32 cellular contexts compared by ENCODE assay signal in the genomic region with DNA sequence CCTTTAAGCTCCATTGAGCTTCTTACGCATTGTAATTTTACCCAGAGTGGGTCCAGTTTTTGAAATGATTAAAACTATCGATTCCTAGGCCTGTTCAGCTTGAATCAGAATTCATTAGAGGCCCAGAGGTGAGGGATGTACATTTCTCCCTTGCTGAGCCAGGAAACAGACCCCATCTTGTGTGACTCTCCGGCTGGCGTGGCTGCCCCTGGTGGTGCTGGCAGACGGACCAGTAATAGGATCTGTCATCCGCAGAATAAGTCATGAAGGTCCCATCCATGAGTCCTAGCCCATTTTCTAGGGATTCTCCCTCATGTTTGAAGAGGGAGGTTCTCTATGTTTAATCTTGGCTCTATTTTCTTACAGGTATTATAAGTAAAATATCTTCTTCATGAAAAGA. TPM values are rescaled to one million over a fixed set of nuclear protein-coding genes. Genes with fewer than 3 reads are reported as not detected.
DNase-seq lines count a peak whose midpoint lies in the region; FAIRE-seq and TF ChIP-seq lines count a peak whose summit lies in the region.
"Had no signal": no experiment of that assay in that cellular context is flagged by ENCODE, and none has a peak within 500 bp of the region (broad histone marks: within the 10 kb centered on the region; RNA-seq: fewer than 3 reads in every experiment).

No MANE protein-coding gene starts in this region.

- FAIRE-seq in small intestine (lab: Jason Lieb, UNC): no peak
- FAIRE-seq: GM12892, H1 had no signal

- H3K27ac ChIP-seq in mucosa of rectum (ENCODE audit: low read depth in 2 of 2, low read length in 2 of 2) (peak overlapping the region; percentile 3 to 59), spleen (no peak overlapping the region), small intestine (ENCODE audit: low read depth in 1 of 2, low read length in 1 of 2) (peak overlapping the region in 1 of 2 donors; percentile 53)
- H3K27ac ChIP-seq: adrenal gland, BLaER1, brain microvascular endothelial cell, gastrocnemius medialis, ovary, SJSA1 had no signal

- H3K27ac Mint-ChIP-seq in chondrocyte (ENCODE audit: unreplicated experiment): no peak overlapping the region
- H3K27ac Mint-ChIP-seq: activated CD4-positive, alpha-beta memory T cell treated with anti-CD3 and anti-CD28 coated beads for 36 hours; activated naive CD4-positive, alpha-beta T cell treated with anti-CD3 and anti-CD28 coated beads, Interleukin-2, amount 10 ng/mL, durations not matched to agents 7 days and 5 days; activated T-helper 17 cell treated with anti-CD3 and anti-CD28 coated beads, Interleukin-2, amount 50 U/mL, for 72 hours; HFFc6; memory B cell had no signal

- H3K4me3 ChIP-seq in mucosa of rectum (ENCODE audit: low read length in 2 of 2) (no peak overlapping the region), spleen (no peak overlapping the region), small intestine (ENCODE audit: low read depth in 1 of 2, low read length in 2 of 2) (no peak overlapping the region)
- H3K4me3 ChIP-seq: adrenal gland, BLaER1, gastrocnemius medialis, ovary, SJSA1 had no signal

- WGBS in spleen, 5 donors: 75 to 89% (median 83%) methylated on average over 5 to 6 of the region's 6 CpGs
- WGBS in small intestine, 3 donors: 76 to 81% (median 80%) methylated on average over 6 of the region's 6 CpGs

- no peaks in the 10 kb centered on the region for H3K9me3 ChIP-seq in mucosa of rectum (ENCODE audit: control insufficient read depth in 2 of 2, low read length in 2 of 2)
- no peaks in the 10 kb centered on the region for H3K9me3 ChIP-seq in spleen
- H3K9me3 ChIP-seq in small intestine (ENCODE audit: control insufficient read depth, low read depth): no peaks in the 10 kb centered on the region
- H3K9me3 ChIP-seq: adrenal gland, BLaER1, gastrocnemius medialis, ovary, SJSA1 had no signal

- intact Hi-C loops in spleen (cut with DNase I; ENCODE audit: low total_unique reads): no loop called here

- DNase-seq in NCI-H2227 treated with DMSO at 0.1 percent for 48 hours (lab: John Stamatoyannopoulos, UW): peak; percentile 14
- DNase-seq in chondrocyte (ENCODE audit: low spot score): no peak
- DNase-seq in spleen: peak; percentile 39
- no peak for DNase-seq in hippocampal formation (lab: John Stamatoyannopoulos, UW)
- no peak for DNase-seq in retina
- DNase-seq in small intestine: no peak
- DNase-seq: ACHN; activated CD4-positive, alpha-beta memory T cell treated with anti-CD3 and anti-CD28 coated beads for 36 hours; activated CD4-positive, alpha-beta T cell treated with anti-CD3 and anti-CD28 coated beads for 1 hour; activated CD8-positive, alpha-beta memory T cell treated with anti-CD3 and anti-CD28 coated beads, Interleukin-2, amount 50 U/mL, for 48 hours; activated naive CD4-positive, alpha-beta T cell treated with anti-CD3 and anti-CD28 coated beads, Interleukin-2, amount 10 ng/mL, durations not matched to agents 7 days and 5 days; adrenal gland; brain microvascular endothelial cell; cerebellar nuclear complex; DMS53; gastrocnemius medialis; HFFc6; left colon; naive B cell; NCI-H1436 treated with DMSO at 0.1 percent for 48 hours; NCI-H446; NCI-H82; stimulated activated CD4-positive, alpha-beta T cell treated with anti-CD3 and anti-CD28 coated beads, Interleukin-2, amount 100 ng/mL, for 48 hours; stimulated activated naive CD8-positive, alpha-beta T cell treated with anti-CD3 and anti-CD28 coated beads, Interleukin-15, amount 100 ng/mL, for 72 hours had no signal

- H3K9me3 Mint-ChIP-seq in chondrocyte (ENCODE audit: low read depth): no peaks in the 10 kb centered on the region
- H3K9me3 Mint-ChIP-seq: activated CD4-positive, alpha-beta memory T cell treated with anti-CD3 and anti-CD28 coated beads for 36 hours; activated naive CD4-positive, alpha-beta T cell treated with anti-CD3 and anti-CD28 coated beads, Interleukin-2, amount 10 ng/mL, durations not matched to agents 7 days and 5 days; activated T-helper 17 cell treated with anti-CD3 and anti-CD28 coated beads, Interleukin-2, amount 50 U/mL, for 72 hours; HFFc6; memory B cell; naive B cell; stimulated activated naive CD8-positive, alpha-beta T cell treated with anti-CD3 and anti-CD28 coated beads, Interleukin-15, amount 100 ng/mL, for 72 hours had no signal

- TF ChIP-seq CTCF in chondrocyte (IDR thresholded peaks at IDR 0.05) (peak; percentile 23), spleen (IDR thresholded peaks at IDR 0.05 in 8 of 11, conservative IDR thresholded peaks at IDR 0.05 in 3 of 11) (no peak)

- H3K4me1 ChIP-seq in mucosa of rectum (ENCODE audit: control insufficient read depth in 2 of 2, insufficient read depth in 2 of 2, low read length in 2 of 2) (no peaks in the 10 kb centered on the region), spleen (peaks cover 0 to 8% (median 0%) of the 10 kb centered on the region in 6 donors), small intestine (ENCODE audit: control insufficient read depth in 2 of 2, insufficient read depth in 1 of 2, low read depth in 1 of 2, low read length in 1 of 2) (no peaks in the 10 kb centered on the region)
- H3K4me1 ChIP-seq: adrenal gland, gastrocnemius medialis, SJSA1 had no signal

- no peak for TF ChIP-seq POLR2A in spleen (IDR thresholded peaks at IDR 0.05)

- H3K4me1 Mint-ChIP-seq in chondrocyte (ENCODE audit: low read depth): peaks cover 16% of the 10 kb centered on the region
- H3K4me1 Mint-ChIP-seq: activated T-helper 17 cell treated with anti-CD3 and anti-CD28 coated beads, Interleukin-2, amount 50 U/mL, for 72 hours; stimulated activated naive CD8-positive, alpha-beta T cell treated with anti-CD3 and anti-CD28 coated beads, Interleukin-15, amount 100 ng/mL, for 72 hours had no signal

- no peak overlapping the region for H3K4me3 Mint-ChIP-seq in chondrocyte (ENCODE audit: unreplicated experiment)
- H3K4me3 Mint-ChIP-seq: activated CD4-positive, alpha-beta memory T cell treated with anti-CD3 and anti-CD28 coated beads for 36 hours; activated naive CD4-positive, alpha-beta T cell treated with anti-CD3 and anti-CD28 coated beads, Interleukin-2, amount 10 ng/mL, durations not matched to agents 7 days and 5 days; activated T-helper 17 cell treated with anti-CD3 and anti-CD28 coated beads, Interleukin-2, amount 50 U/mL, for 72 hours; HFFc6; memory B cell; naive B cell; stimulated activated naive CD8-positive, alpha-beta T cell treated with anti-CD3 and anti-CD28 coated beads, Interleukin-15, amount 100 ng/mL, for 72 hours had no signal

- peaks cover 10% of the 10 kb centered on the region for H3K27me3 Mint-ChIP-seq in chondrocyte (ENCODE audit: low read depth)

- H3K9ac ChIP-seq in mucosa of rectum (ENCODE audit: low read depth in 1 of 2, low read length in 2 of 2): peak overlapping the region in 1 of 2 donors; percentile 17
- H3K9ac ChIP-seq: BLaER1 had no signal

- no peaks in the 10 kb centered on the region for H3K36me3 Mint-ChIP-seq in chondrocyte (ENCODE audit: low read depth)
- H3K36me3 Mint-ChIP-seq: activated CD4-positive, alpha-beta memory T cell treated with anti-CD3 and anti-CD28 coated beads for 36 hours; activated naive CD4-positive, alpha-beta T cell treated with anti-CD3 and anti-CD28 coated beads, Interleukin-2, amount 10 ng/mL, durations not matched to agents 7 days and 5 days; memory B cell; naive B cell had no signal

- peaks cover 0 to 3% of the 10 kb centered on the region in 2 donors for H3K27me3 ChIP-seq in mucosa of rectum (ENCODE audit: control insufficient read depth in 2 of 2, insufficient read depth in 2 of 2, low read length in 2 of 2)
- H3K27me3 ChIP-seq in spleen (replicated peaks in 1 of 7): peaks cover 0 to 8% (median 0%) of the 10 kb centered on the region in 7 donors
- H3K27me3 ChIP-seq in small intestine (ENCODE audit: control insufficient read depth in 2 of 2, insufficient read depth in 2 of 2, low read length in 2 of 2): no peaks in the 10 kb centered on the region
- H3K27me3 ChIP-seq: adrenal gland, BLaER1, gastrocnemius medialis, ovary, SJSA1 had no signal

- H3K36me3 ChIP-seq in mucosa of rectum (ENCODE audit: control insufficient read depth in 2 of 2, insufficient read depth in 2 of 2, low read length in 2 of 2) (no peaks in the 10 kb centered on the region), spleen (no peaks in the 10 kb centered on the region), small intestine (ENCODE audit: control insufficient read depth in 2 of 2, insufficient read depth in 2 of 2, low read length in 2 of 2) (no peaks in the 10 kb centered on the region)
- H3K36me3 ChIP-seq: adrenal gland, BLaER1, brain microvascular endothelial cell, gastrocnemius medialis, ovary, SJSA1 had no signal

RNA-seq across cellular contexts. Expression of gene VPS8, which starts 40.2 kb away (rescaled TPM):
- total RNA-seq in chondrocyte (53.6 to 55.5 TPM (median 53.7 TPM) in 3 replicates), spleen (100 to 1,000 TPM in 5 of 7 donors, 10 to 100 TPM in 2; 88.6 to 169 (median 109) TPM)
- polyA plus RNA-seq in spleen (10 to 100 TPM in 2 of 3 donors, 1 to 10 TPM in 1; 9.1 to 12.0 (median 11.6) TPM), small intestine (1 to 10 TPM; 7.8 to 9.5 (median 9.0) TPM)

RNA-seq across cellular contexts. Expression of gene MAGEF1, which starts 59.9 kb away (rescaled TPM):
- total RNA-seq in chondrocyte (35.0 to 37.8 TPM (median 36.1 TPM) in 3 replicates), spleen (10 to 100 TPM; 16.5 to 22.6 (median 19.0) TPM)
- polyA plus RNA-seq in spleen (10 to 100 TPM; 36.2 to 42.1 (median 38.1) TPM), small intestine (10 to 100 TPM; 15.7 to 40.3 (median 19.5) TPM)

Comparison
In these comparisons a context has a peak if more than half of its experiments do, and no peak if none do; other contexts are left out.
1. DNase-seq: peak in NCI-H2227 treated with DMSO at 0.1 percent for 48 hours (single experiment) and spleen (single experiment); none in chondrocyte (single experiment), hippocampal formation (0 of 2), retina (single experiment) and small intestine (single experiment).
2. H3K27ac ChIP-seq: peak in mucosa of rectum (2 of 2); none in spleen (0 of 8).